ENCODE assay signal across 8 cellular contexts in genomic region chr1:155175927-155176371, GRCh38. TPM values are rescaled to one million over a fixed set of nuclear protein-coding genes. Genes with fewer than 3 reads are reported as not detected.
DNase-seq lines count a peak whose midpoint lies in the region; ATAC-seq and TF ChIP-seq lines count a peak whose summit lies in the region.

No MANE protein-coding gene starts in this region.

- H3K27me3 Mint-ChIP-seq in activated CD4-positive, alpha-beta T cell treated with anti-CD3 and anti-CD28 coated beads, Interleukin-2, amount 10 ng/mL, durations not matched to agents 7 days and 5 days = no peaks in the 10 kb centered on the region

- POLR2A ChIA-PET in activated CD4-positive, alpha-beta T cell treated with anti-CD3 and anti-CD28 coated beads, Interleukin-2, amount 10 ng/mL, durations not matched to agents 7 days and 5 days (lab: Charles Lee) = no interaction called here

- ATAC-seq in GM18861 (IDR thresholded peaks at IDR 0.05; ENCODE audit: unreplicated experiment) = no peak

- H3K27ac ChIP-seq in substantia nigra (ENCODE audit: low read depth, low read length, poor library complexity, severe bottlenecking) = peak overlapping the region; percentile 96

- in situ Hi-C loops in astrocyte of the spinal cord (cut with HindIII; ENCODE audit: low sequenced_read_pairs) = no loop called here

- no peak for TF ChIP-seq POLR2A in NB4 (IDR thresholded peaks at IDR 0.05; ENCODE audit: extremely low read depth, insufficient read length)

- no peaks in the 10 kb centered on the region for H3K9me3 Mint-ChIP-seq in activated CD4-positive, alpha-beta T cell treated with anti-CD3 and anti-CD28 coated beads, Interleukin-2, amount 10 ng/mL, durations not matched to agents 7 days and 5 days

- DNase-seq in activated CD4-positive, alpha-beta T cell treated with anti-CD3 and anti-CD28 coated beads, Interleukin-2, amount 10 ng/mL, durations not matched to agents 7 days and 5 days = peak; percentile 27
- DNase-seq in activated CD4-positive, alpha-beta T cell treated with anti-CD3 and anti-CD28 coated beads, Interleukin-2, amount 50 U/mL, for 1 hour = no peak
- DNase-seq in NB4 (ENCODE audit: low read depth) = peak; percentile 55
- DNase-seq in astrocyte of the spinal cord (ENCODE audit: low read depth, low spot score) = no peak
- DNase-seq in substantia nigra (lab: John Stamatoyannopoulos, UW) = peak in 1 of 49 donors; percentile 39
- DNase-seq in iPS-NIHi11 (ENCODE audit: low spot score) = no peak
- DNase-seq in LoVo (ENCODE audit: low spot score) = no peak

- CTCF ChIA-PET in activated CD4-positive, alpha-beta T cell treated with anti-CD3 and anti-CD28 coated beads, Interleukin-2, amount 10 ng/mL, durations not matched to agents 7 days and 5 days (lab: Charles Lee) = interaction anchor here (0.6 to 4.6 kb wide), 7 partner anchors 9 to 91 kb away, joined by 3 to 52 read pairs (median 3); no protein-coding TSS in a partner anchor

- H3K4me3 Mint-ChIP-seq in activated CD4-positive, alpha-beta T cell treated with anti-CD3 and anti-CD28 coated beads, Interleukin-2, amount 10 ng/mL, durations not matched to agents 7 days and 5 days = no peak overlapping the region

- no peak overlapping the region for H3K4me3 ChIP-seq in NB4 (ENCODE audit: low read depth, low read length)
- no peak overlapping the region for H3K4me3 ChIP-seq in astrocyte of the spinal cord (ENCODE audit: low read depth, low read length)

- peaks cover 26% of the 10 kb centered on the region for H3K36me3 Mint-ChIP-seq in activated CD4-positive, alpha-beta T cell treated with anti-CD3 and anti-CD28 coated beads, Interleukin-2, amount 10 ng/mL, durations not matched to agents 7 days and 5 days (ENCODE audit: low read depth)

- TF ChIP-seq CTCF in NB4 (IDR thresholded peaks at IDR 0.05; ENCODE audit: low read depth, low read length) = peak; percentile 34
- peak; percentile 4 for TF ChIP-seq CTCF in astrocyte of the spinal cord (IDR thresholded peaks at IDR 0.05; ENCODE audit: low read depth, low read length)

- peak overlapping the region; percentile 37 for H3K27ac Mint-ChIP-seq in activated CD4-positive, alpha-beta T cell treated with anti-CD3 and anti-CD28 coated beads, Interleukin-2, amount 10 ng/mL, durations not matched to agents 7 days and 5 days

- H3K4me1 Mint-ChIP-seq in activated CD4-positive, alpha-beta T cell treated with anti-CD3 and anti-CD28 coated beads, Interleukin-2, amount 10 ng/mL, durations not matched to agents 7 days and 5 days = peaks cover 52% of the 10 kb centered on the region

RNA-seq across cellular contexts. Expression of gene TRIM46, which starts 2.3 kb away (rescaled TPM):
- 10 to 100 TPM; 14.2 to 15.5 TPM for total RNA-seq in activated CD4-positive, alpha-beta T cell treated with anti-CD3 and anti-CD28 coated beads, Interleukin-2, amount 10 ng/mL, durations not matched to agents 7 days and 5 days

RNA-seq across cellular contexts. Expression of gene KRTCAP2, which starts 2.8 kb away (rescaled TPM):
- 100 to 1,000 TPM; 183 to 308 TPM for total RNA-seq in activated CD4-positive, alpha-beta T cell treated with anti-CD3 and anti-CD28 coated beads, Interleukin-2, amount 10 ng/mL, durations not matched to agents 7 days and 5 days

RNA-seq across cellular contexts. Expression of gene THBS3, which starts 31.7 kb away (rescaled TPM):
- total RNA-seq in activated CD4-positive, alpha-beta T cell treated with anti-CD3 and anti-CD28 coated beads, Interleukin-2, amount 10 ng/mL, durations not matched to agents 7 days and 5 days = 10 to 100 TPM; 21.2 to 23.6 TPM

RNA-seq across cellular contexts. Expression of gene MTX1, which starts 32.5 kb away (rescaled TPM):
- 10 to 100 TPM; 32.8 to 37.3 TPM for total RNA-seq in activated CD4-positive, alpha-beta T cell treated with anti-CD3 and anti-CD28 coated beads, Interleukin-2, amount 10 ng/mL, durations not matched to agents 7 days and 5 days

RNA-seq across cellular contexts. Expression of gene DPM3, which starts 35.6 kb away (rescaled TPM):
- 10 to 100 TPM; 50.1 to 58.9 TPM for total RNA-seq in activated CD4-positive, alpha-beta T cell treated with anti-CD3 and anti-CD28 coated beads, Interleukin-2, amount 10 ng/mL, durations not matched to agents 7 days and 5 days

Comparison
In these comparisons a context has a peak if more than half of its experiments do, and no peak if none do; other contexts are left out.
1. DNase-seq: peak in activated CD4-positive, alpha-beta T cell treated with anti-CD3 and anti-CD28 coated beads, Interleukin-2, amount 10 ng/mL, durations not matched to agents 7 days and 5 days (single experiment) and NB4 (single experiment); none in activated CD4-positive, alpha-beta T cell treated with anti-CD3 and anti-CD28 coated beads, Interleukin-2, amount 50 U/mL, for 1 hour (single experiment), astrocyte of the spinal cord (single experiment), iPS-NIHi11 (single experiment) and LoVo (single experiment).